In the genomic region with DNA sequence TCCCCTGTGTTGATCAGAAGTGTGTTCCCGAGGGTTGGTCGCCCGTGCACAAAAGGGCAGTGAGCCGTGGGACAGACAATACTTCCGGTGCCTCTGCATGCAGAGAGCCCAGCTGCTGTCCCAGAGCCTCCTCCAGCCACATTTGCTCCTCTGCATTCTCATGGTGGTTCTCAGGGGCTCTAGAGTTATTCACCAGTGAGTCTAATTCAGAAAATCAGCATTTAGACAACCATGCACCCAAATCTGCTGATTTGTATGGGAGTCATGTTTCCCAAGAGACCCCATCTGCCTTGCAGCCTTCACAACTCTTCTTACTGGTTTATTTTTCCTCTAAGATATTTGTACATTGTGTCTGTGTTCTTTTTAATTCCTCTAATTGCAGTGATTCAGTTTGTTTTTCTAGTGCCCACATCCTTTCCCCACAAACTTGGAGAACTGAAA, we compare ENCODE assay signal across 19 cellular contexts.
DNase-seq lines count a peak whose midpoint lies in the region; ATAC-seq lines count a peak whose summit lies in the region.
"Had no signal": no experiment of that assay in that cellular context is flagged by ENCODE, and none has a peak within 500 bp of the region (broad histone marks: within the 10 kb centered on the region; RNA-seq: fewer than 3 reads in every experiment).

No MANE protein-coding gene starts in this region.

- peaks cover 6% of the 10 kb centered on the region for H3K4me1 Mint-ChIP-seq in stimulated activated memory B cell treated with anti-CD40 and anti-IgM and Interleukin-4, amounts not matched to agents 10 μg/mL and 1 μg/mL and 100 μg/mL, for 72 hours

- DNase-seq in Daoy (ENCODE audit: low read depth), result peak; percentile 26
- DNase-seq in NCI-H69 (lab: John Stamatoyannopoulos, UW), result peak; percentile 5
- peak; percentile 73 for DNase-seq in ecto neural progenitor cell (ENCODE audit: low spot score)
- no peak for DNase-seq in DMS79 (lab: John Stamatoyannopoulos, UW)
- DNase-seq in DMS53 treated with DMSO at 0.1 percent for 48 hours (lab: John Stamatoyannopoulos, UW; ENCODE audit: unreplicated experiment), result no peak
- DNase-seq: activated CD8-positive, alpha-beta T cell treated with anti-CD3 and anti-CD28 coated beads for 36 hours; adrenal gland; COR-L47; lower lobe of right lung; naive thymus-derived CD4-positive, alpha-beta T cell; NCI-H2107; stimulated activated CD4-positive, alpha-beta T cell treated with anti-CD3 and anti-CD28 coated beads, Interleukin-1b, Interleukin-23, amount 100 ng/mL, for 48 hours had no signal

- ATAC-seq in GM19463 (IDR thresholded peaks at IDR 0.05; ENCODE audit: unreplicated experiment), result no peak
- ATAC-seq in stimulated activated memory B cell treated with anti-CD40 and anti-IgM and Interleukin-4, amounts not matched to agents 10 μg/mL and 1 μg/mL and 100 μg/mL, for 72 hours, result no peak
- ATAC-seq: activated CD8-positive, alpha-beta T cell treated with anti-CD3 and anti-CD28 coated beads for 36 hours; foreskin keratinocyte; lower lobe of right lung; naive thymus-derived CD4-positive, alpha-beta T cell had no signal

- no peaks in the 10 kb centered on the region for H3K36me3 Mint-ChIP-seq in stimulated activated memory B cell treated with anti-CD40 and anti-IgM and Interleukin-4, amounts not matched to agents 10 μg/mL and 1 μg/mL and 100 μg/mL, for 72 hours
- H3K36me3 Mint-ChIP-seq: naive thymus-derived CD4-positive, alpha-beta T cell had no signal

- H3K27me3 ChIP-seq in neuron (ENCODE audit: insufficient read depth, low read length), result no peaks in the 10 kb centered on the region
- H3K27me3 ChIP-seq: adrenal gland, foreskin keratinocyte, right atrium auricular region had no signal

- H3K27ac Mint-ChIP-seq in stimulated activated memory B cell treated with anti-CD40 and anti-IgM and Interleukin-4, amounts not matched to agents 10 μg/mL and 1 μg/mL and 100 μg/mL, for 72 hours, result no peak overlapping the region
- H3K27ac Mint-ChIP-seq: activated CD8-positive, alpha-beta T cell treated with anti-CD3 and anti-CD28 coated beads for 36 hours; activated T-helper 1 cell treated with anti-CD3 and anti-CD28 coated beads, Interleukin-12 subunit alpha, Interleukin-12 subunit beta, Interleukin-2, Interleukin-4 antibody, amounts not matched to agents 30 ng/mL and 10 ng/mL and 1 ng/mL, durations not matched to agents 14 hours and 24 hours and 36 hours; naive thymus-derived CD4-positive, alpha-beta T cell had no signal

- peaks cover 12% of the 10 kb centered on the region for H3K27me3 Mint-ChIP-seq in stimulated activated memory B cell treated with anti-CD40 and anti-IgM and Interleukin-4, amounts not matched to agents 10 μg/mL and 1 μg/mL and 100 μg/mL, for 72 hours

- no peak overlapping the region for H3K4me3 Mint-ChIP-seq in stimulated activated memory B cell treated with anti-CD40 and anti-IgM and Interleukin-4, amounts not matched to agents 10 μg/mL and 1 μg/mL and 100 μg/mL, for 72 hours
- H3K4me3 Mint-ChIP-seq: activated CD8-positive, alpha-beta T cell treated with anti-CD3 and anti-CD28 coated beads for 36 hours; activated T-helper 1 cell treated with anti-CD3 and anti-CD28 coated beads, Interleukin-12 subunit alpha, Interleukin-12 subunit beta, Interleukin-2, Interleukin-4 antibody, amounts not matched to agents 30 ng/mL and 10 ng/mL and 1 ng/mL, durations not matched to agents 14 hours and 24 hours and 36 hours; naive thymus-derived CD4-positive, alpha-beta T cell had no signal

- H3K9me3 ChIP-seq in neuron (ENCODE audit: low read length), result no peaks in the 10 kb centered on the region
- H3K9me3 ChIP-seq: HAP-1 had no signal

- no peaks in the 10 kb centered on the region for H3K36me3 ChIP-seq in neuron (ENCODE audit: insufficient read depth, low read length)
- H3K36me3 ChIP-seq: adrenal gland, HAP-1, lower lobe of right lung, right atrium auricular region had no signal

- H3K4me1 ChIP-seq in neuron (ENCODE audit: insufficient read depth, low read length), result peaks cover 10% of the 10 kb centered on the region
- H3K4me1 ChIP-seq: adrenal gland, HAP-1, lower lobe of right lung, right atrium auricular region had no signal

- peak overlapping the region; percentile 80 for H2AFZ ChIP-seq in neuron (ENCODE audit: low read depth, low read length)

- H3K9me3 Mint-ChIP-seq in stimulated activated memory B cell treated with anti-CD40 and anti-IgM and Interleukin-4, amounts not matched to agents 10 μg/mL and 1 μg/mL and 100 μg/mL, for 72 hours, result peaks cover 7% of the 10 kb centered on the region

- H3K4me3 ChIP-seq in neuron (ENCODE audit: low read length), result peak overlapping the region; percentile 14
- H3K4me3 ChIP-seq: adrenal gland, HAP-1, lower lobe of right lung, right atrium auricular region had no signal

Comparison
In these comparisons a context has a peak if more than half of its experiments do, and no peak if none do; other contexts are left out.
1. DNase-seq: peak in Daoy (single experiment), NCI-H69 (single experiment) and ecto neural progenitor cell (single experiment); none in DMS79 (single experiment) and DMS53 treated with DMSO at 0.1 percent for 48 hours (single experiment).